In the genomic region with DNA sequence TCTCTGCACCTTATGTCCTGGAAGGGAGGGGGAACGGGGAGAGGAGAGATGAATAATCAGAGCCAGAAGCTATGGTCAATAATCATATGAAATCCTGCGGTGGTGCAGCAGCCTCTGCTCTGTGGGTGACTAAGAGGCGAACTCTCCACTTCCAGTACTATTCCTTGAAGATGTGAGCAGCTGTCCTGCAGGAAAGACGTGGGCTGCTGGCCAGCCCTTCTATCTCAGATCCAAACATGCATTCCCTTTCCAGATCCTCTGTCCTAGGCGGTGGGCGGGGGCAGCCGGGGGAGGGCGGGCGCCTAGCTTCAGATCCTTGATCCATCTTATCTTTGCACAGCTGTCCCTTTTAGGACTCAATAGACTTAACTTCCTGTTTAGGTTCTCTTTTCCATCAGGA, we compare ENCODE assay signal across 11 cellular contexts. TPM values are rescaled to one million over a fixed set of nuclear protein-coding genes. Genes with fewer than 3 reads are reported as not detected.
DNase-seq lines count a peak whose midpoint lies in the region; ATAC-seq and TF ChIP-seq lines count a peak whose summit lies in the region.
"Had no signal": no experiment of that assay in that cellular context is flagged by ENCODE, and none has a peak within 500 bp of the region (broad histone marks: within the 10 kb centered on the region; RNA-seq: fewer than 3 reads in every experiment).

No MANE protein-coding gene starts in this region.

- H3K4me1 ChIP-seq in right atrium auricular region (peaks cover 0 to 14% of the 10 kb centered on the region in 2 donors), lower lobe of right lung (peaks cover 4% of the 10 kb centered on the region)
- H3K4me1 ChIP-seq: SJSA1 had no signal

- no peaks in the 10 kb centered on the region for H3K27me3 ChIP-seq in right atrium auricular region
- H3K27me3 ChIP-seq in lower lobe of right lung (ENCODE audit: low read depth) = no peaks in the 10 kb centered on the region
- H3K27me3 ChIP-seq: SJSA1 had no signal

- intact Hi-C loops in Right ventricle myocardium inferior (cut with DNase I) (no loop called here), lower lobe of right lung (cut with DNase I) (no loop called here)

- peak; percentile 89 for ATAC-seq in Right ventricle myocardium inferior
- ATAC-seq in lower lobe of right lung = peak; percentile 64 to 79
- no peak for ATAC-seq in HG03469 (IDR thresholded peaks at IDR 0.05; ENCODE audit: unreplicated experiment)
- ATAC-seq in GM18517 (IDR thresholded peaks at IDR 0.05; ENCODE audit: unreplicated experiment) = no peak
- no peak for ATAC-seq in GM21360 (IDR thresholded peaks at IDR 0.05; ENCODE audit: unreplicated experiment)

- H3K36me3 ChIP-seq in right atrium auricular region (no peaks in the 10 kb centered on the region), lower lobe of right lung (no peaks in the 10 kb centered on the region)
- H3K36me3 ChIP-seq: SJSA1 had no signal

- H3K27ac ChIP-seq in right atrium auricular region = no peak overlapping the region
- peak overlapping the region; percentile 64 for H3K27ac ChIP-seq in lower lobe of right lung
- H3K27ac ChIP-seq: C4-2B, SJSA1 had no signal

- TF ChIP-seq CTCF in right atrium auricular region (IDR thresholded peaks at IDR 0.05) (no peak), choroid plexus epithelial cell (conservative IDR thresholded peaks at IDR 0.05; ENCODE audit: low read depth, low read length) (no peak), lower lobe of right lung (IDR thresholded peaks at IDR 0.05) (no peak)

- H3K4me3 ChIP-seq in right atrium auricular region (no peak overlapping the region), choroid plexus epithelial cell (ENCODE audit: low read depth, low read length) (no peak overlapping the region), lower lobe of right lung (no peak overlapping the region)
- H3K4me3 ChIP-seq: SJSA1 had no signal

- DNase-seq in Right ventricle myocardium inferior (ENCODE audit: missing footprints) (peak; percentile 75), right atrium auricular region (ENCODE audit: low spot score) (no peak), choroid plexus epithelial cell (ENCODE audit: low read depth) (peak; percentile 73), lower lobe of right lung (peak; percentile 49), cerebellar nuclear complex (lab: John Stamatoyannopoulos, UW) (no peak)
- DNase-seq: activated naive CD4-positive, alpha-beta T cell treated with anti-CD3 and anti-CD28 coated beads for 36 hours had no signal

- no peaks in the 10 kb centered on the region for H3K9me3 ChIP-seq in right atrium auricular region
- no peaks in the 10 kb centered on the region for H3K9me3 ChIP-seq in lower lobe of right lung
- H3K9me3 ChIP-seq: SJSA1 had no signal

RNA-seq across cellular contexts. Expression of a gene that starts 34.5 kb away (rescaled TPM):
- total RNA-seq in Right ventricle myocardium inferior (not detected), right atrium auricular region (10 to 100 TPM in 1 of 2 donors, under 1 TPM in 1; 0.93 to 14.7 TPM), lower lobe of right lung (not detected)
- total RNA-seq: SJSA1 had no signal

Comparison
In these comparisons a context has a peak if more than half of its experiments do, and no peak if none do; other contexts are left out.
1. DNase-seq: peak in Right ventricle myocardium inferior (single experiment), choroid plexus epithelial cell (single experiment) and lower lobe of right lung (single experiment); none in right atrium auricular region (single experiment) and cerebellar nuclear complex (0 of 2).
2. ATAC-seq: peak in Right ventricle myocardium inferior (single experiment) and lower lobe of right lung (2 of 2); none in HG03469 (single experiment), GM18517 (single experiment) and GM21360 (single experiment).